26 cellular contexts compared by ENCODE assay signal in genomic region chr15:35743320-35743719, GRCh38.
"Had no signal": no experiment of that assay in that cellular context is flagged by ENCODE, and none has a peak within 500 bp of the region (broad histone marks: within the 10 kb centered on the region; RNA-seq: fewer than 3 reads in every experiment).

No MANE protein-coding gene starts in this region.

- H3K4me1 Mint-ChIP-seq: endodermal cell; naive B cell; naive thymus-derived CD8-positive, alpha-beta T cell had no signal

- H3K27ac Mint-ChIP-seq: dendritic cell treated with granulocyte-macrophage colony-stimulating factor and Interleukin-4, amounts not matched to agents 40 ng/mL and 50 ng/mL, for 4 days; effector memory CD8-positive, alpha-beta T cell; endodermal cell; mesothelial cell of epicardium; naive B cell; naive thymus-derived CD8-positive, alpha-beta T cell had no signal

- H3K36me3 ChIP-seq: colonic mucosa, gastrocnemius medialis, heart right ventricle, left lung, lower lobe of right lung had no signal

- DNase-seq: colonic mucosa; cortex of kidney; effector CD8-positive, alpha-beta T cell; effector memory CD8-positive, alpha-beta T cell; endodermal cell; erythroblast; foreskin melanocyte; gastrocnemius medialis; glutamatergic neuron; head of caudate nucleus; heart right ventricle; hippocampal formation; left cardiac atrium; left lung; left ventricle myocardium superior; lower lobe of right lung; mesenchymal stem cell; mucosa of descending colon; naive B cell; naive thymus-derived CD8-positive, alpha-beta T cell had no signal

- H3K9me3 ChIP-seq: colonic mucosa, gastrocnemius medialis, left lung, lower lobe of right lung, mucosa of descending colon had no signal

- FAIRE-seq: endometrium, keratinocyte had no signal

- H3K36me3 Mint-ChIP-seq: naive B cell; naive thymus-derived CD8-positive, alpha-beta T cell had no signal

- H3K27me3 Mint-ChIP-seq: dendritic cell treated with granulocyte-macrophage colony-stimulating factor and Interleukin-4, amounts not matched to agents 40 ng/mL and 50 ng/mL, for 4 days had no signal

- H3K4me1 ChIP-seq: colonic mucosa, gastrocnemius medialis, heart right ventricle, left lung, lower lobe of right lung had no signal

- H3K4me3 Mint-ChIP-seq: dendritic cell treated with granulocyte-macrophage colony-stimulating factor and Interleukin-4, amounts not matched to agents 40 ng/mL and 50 ng/mL, for 4 days; effector memory CD8-positive, alpha-beta T cell; endodermal cell; mesothelial cell of epicardium; naive B cell; naive thymus-derived CD8-positive, alpha-beta T cell had no signal

- H3K27me3 ChIP-seq: colonic mucosa, gastrocnemius medialis, heart right ventricle, left lung had no signal

- ATAC-seq: effector memory CD8-positive, alpha-beta T cell; esophagus mucosa; gastrocnemius medialis; heart right ventricle; left cardiac atrium; left lung; left ventricle myocardium superior; lower lobe of right lung; mucosa of descending colon; naive thymus-derived CD8-positive, alpha-beta T cell had no signal

- H3K4me3 ChIP-seq: colonic mucosa, gastrocnemius medialis, heart right ventricle, left lung, lower lobe of right lung, mucosa of descending colon had no signal

- H3K27ac ChIP-seq: colonic mucosa, epithelial cell of prostate, gastrocnemius medialis, heart right ventricle, left lung, lower lobe of right lung had no signal
